Comparison of ENCODE assay signal across 22 cellular contexts in the genomic region with DNA sequence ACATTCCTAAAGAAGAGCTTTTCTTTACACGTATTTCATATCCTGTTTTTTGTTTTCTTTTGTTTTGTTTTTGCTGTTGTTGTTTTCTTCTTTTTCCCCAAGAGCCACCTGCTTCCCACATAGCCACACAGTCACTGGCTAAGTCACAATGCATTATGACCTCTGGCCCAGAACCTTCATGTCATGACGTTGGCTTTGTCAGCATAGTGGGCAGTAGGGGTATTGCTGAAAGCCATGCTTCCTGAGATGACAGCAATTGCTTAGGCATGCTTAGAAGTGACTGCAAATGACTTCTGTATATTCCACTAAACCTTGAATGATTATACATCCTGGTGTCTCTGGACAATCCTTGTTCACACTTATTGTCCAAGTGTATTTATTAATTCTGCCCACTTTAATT.
DNase-seq lines count a peak whose midpoint lies in the region; ATAC-seq and TF ChIP-seq lines count a peak whose summit lies in the region.
"Had no signal": no experiment of that assay in that cellular context is flagged by ENCODE, and none has a peak within 500 bp of the region (broad histone marks: within the 10 kb centered on the region; RNA-seq: fewer than 3 reads in every experiment).

No MANE protein-coding gene starts in this region.

- H3K18ac ChIP-seq in H9 (ENCODE audit: insufficient read length, low read depth, low read length) = no peak overlapping the region
- no peak overlapping the region for H3K18ac ChIP-seq in mesendoderm (ENCODE audit: low read length)

- H2BK20ac ChIP-seq in H9 (ENCODE audit: low read depth, low read length, poor library complexity, severe bottlenecking) = no peak overlapping the region

- H4K20me1 ChIP-seq in H9 (ENCODE audit: control insufficient read depth, insufficient read depth, insufficient read length) = no peaks in the 10 kb centered on the region
- H4K20me1 ChIP-seq in SU-DHL-6 (ENCODE audit: low read depth, low read length) = no peaks in the 10 kb centered on the region

- DNase-seq in H9 (no peak), mesendoderm (peak; percentile 42), SW 1271 (lab: John Stamatoyannopoulos, UW) (no peak)
- DNase-seq: activated CD8-positive, alpha-beta memory T cell treated with anti-CD3 and anti-CD28 coated beads, Interleukin-2, amount 50 U/mL, for 4 hours; activated naive CD4-positive, alpha-beta T cell treated with anti-CD3 and anti-CD28 coated beads, Interleukin-2, amount 50 U/mL, for 16 hours; CD4-positive, alpha-beta T cell; MG63; NCI-H146; NCI-H510A treated with DMSO at 0.1 percent for 48 hours; right lobe of liver; stimulated activated CD4-positive, alpha-beta T cell treated with anti-CD3 and anti-CD28 coated beads, Interleukin-12 subunit alpha, Interleukin-12 subunit beta, amount 100 ng/mL, for 4 hours; stimulated activated CD4-positive, alpha-beta T cell treated with anti-CD3 and anti-CD28 coated beads, Interleukin-4, amount 100 ng/mL, for 24 hours; stimulated activated naive B cell treated with anti-CD40 and anti-IgM and Interleukin-4, amounts not matched to agents 10 μg/mL and 1 μg/mL and 100 μg/mL, for 72 hours had no signal

- no peak overlapping the region for H3K4me3 Mint-ChIP-seq in H9
- H3K4me3 Mint-ChIP-seq: CD4-positive, alpha-beta T cell; neural crest cell; stimulated activated naive B cell treated with anti-CD40 and anti-IgM and Interleukin-4, amounts not matched to agents 10 μg/mL and 1 μg/mL and 100 μg/mL, for 72 hours had no signal

- no peak overlapping the region for H3K9ac ChIP-seq in H9 (ENCODE audit: extremely low read depth, insufficient read length, low read length)
- H3K9ac ChIP-seq in SU-DHL-6 (ENCODE audit: low read length) = no peak overlapping the region
- no peak overlapping the region for H3K9ac ChIP-seq in mesendoderm (ENCODE audit: low read length)

- H3K4me2 ChIP-seq in H9 (ENCODE audit: insufficient read depth, insufficient read length, low read length) (no peak overlapping the region), SU-DHL-6 (ENCODE audit: low read depth, low read length, poor library complexity, severe bottlenecking) (no peak overlapping the region), mesendoderm (ENCODE audit: low read length) (no peak overlapping the region)

- no peak overlapping the region for H3K14ac ChIP-seq in H9 (ENCODE audit: insufficient read depth, low read length)

- peaks cover 7 to 9% of the 10 kb centered on the region in 2 experiments; a peak in 4 of 5 replicates for H3K9me3 Mint-ChIP-seq in H9
- H3K9me3 Mint-ChIP-seq: stimulated activated naive B cell treated with anti-CD40 and anti-IgM and Interleukin-4, amounts not matched to agents 10 μg/mL and 1 μg/mL and 100 μg/mL, for 72 hours had no signal

- H3K9me3 ChIP-seq in H9 (ENCODE audit: control insufficient read depth, low read depth, low read length) (no peaks in the 10 kb centered on the region), SU-DHL-6 (ENCODE audit: insufficient read depth, low read length) (no peaks in the 10 kb centered on the region)
- H3K9me3 ChIP-seq: MG63, right lobe of liver, vagina had no signal

- H3T11ph ChIP-seq in H9 (ENCODE audit: low read length) = no peak overlapping the region

- H2BK12ac ChIP-seq in H9 (ENCODE audit: insufficient read length, low read depth, low read length) = no peak overlapping the region

- no peaks in the 10 kb centered on the region for H3K27me3 Mint-ChIP-seq in H9 (ENCODE audit: low read depth)
- H3K27me3 Mint-ChIP-seq: CD4-positive, alpha-beta T cell; stimulated activated naive B cell treated with anti-CD40 and anti-IgM and Interleukin-4, amounts not matched to agents 10 μg/mL and 1 μg/mL and 100 μg/mL, for 72 hours had no signal

- peaks cover 0 to 6% (median 2%) of the 10 kb centered on the region in 3 experiments; a peak in 4 of 7 replicates for H3K36me3 Mint-ChIP-seq in H9 (ENCODE audit: insufficient read depth in 1 of 3, low read depth in 3 of 3)
- H3K36me3 Mint-ChIP-seq: stimulated activated naive B cell treated with anti-CD40 and anti-IgM and Interleukin-4, amounts not matched to agents 10 μg/mL and 1 μg/mL and 100 μg/mL, for 72 hours had no signal

- H4K5ac ChIP-seq in H9 (ENCODE audit: insufficient read length, low read depth, low read length) = no peak overlapping the region
- H4K5ac ChIP-seq in mesendoderm (ENCODE audit: low read length) = no peak overlapping the region

- no peak overlapping the region for H2BK5ac ChIP-seq in H9 (ENCODE audit: insufficient read length, low read length)
- no peak overlapping the region for H2BK5ac ChIP-seq in mesendoderm (ENCODE audit: low read length)

- H3K23ac ChIP-seq in H9 (ENCODE audit: insufficient read length, low read depth, low read length) (no peak overlapping the region), mesendoderm (ENCODE audit: low read length) (no peak overlapping the region)

- 0 out of 3 replicates have a peak, but pooled peaks have one; percentile 16 for TF ChIP-seq CTCF in GM12872 (IDR thresholded peaks at IDR 0.05; ENCODE audit: insufficient read depth, low read depth, low read length)
- peak; percentile 44; the same call in 2 of the 3 replicates for TF ChIP-seq CTCF in H9 (conservative IDR thresholded peaks at IDR 0.05)
- TF ChIP-seq CTCF in SU-DHL-6 (IDR thresholded peaks at IDR 0.05; ENCODE audit: insufficient read depth, low read length, poor library complexity, severe bottlenecking) = no peak

- H3K79me2 ChIP-seq in H9 (ENCODE audit: insufficient read depth, low read length) = no peaks in the 10 kb centered on the region
- H3K79me2 ChIP-seq in SU-DHL-6 (ENCODE audit: insufficient read depth, low read length) = no peaks in the 10 kb centered on the region
- no peaks in the 10 kb centered on the region for H3K79me2 ChIP-seq in mesendoderm (ENCODE audit: control insufficient read depth, insufficient read depth, low read length)

- H3K27me3 ChIP-seq in H9 (ENCODE audit: insufficient read depth, low read length) (no peaks in the 10 kb centered on the region), SU-DHL-6 (ENCODE audit: low read length) (no peaks in the 10 kb centered on the region), mesendoderm (ENCODE audit: insufficient read depth, low read length, poor library complexity) (no peaks in the 10 kb centered on the region)
- H3K27me3 ChIP-seq: right lobe of liver, vagina had no signal

- no peaks in the 10 kb centered on the region for H3K4me1 Mint-ChIP-seq in H9
- H3K4me1 Mint-ChIP-seq: stimulated activated naive B cell treated with anti-CD40 and anti-IgM and Interleukin-4, amounts not matched to agents 10 μg/mL and 1 μg/mL and 100 μg/mL, for 72 hours had no signal

- H3K27ac Mint-ChIP-seq in H9 = no peak overlapping the region
- H3K27ac Mint-ChIP-seq: CD4-positive, alpha-beta T cell; stimulated activated naive B cell treated with anti-CD40 and anti-IgM and Interleukin-4, amounts not matched to agents 10 μg/mL and 1 μg/mL and 100 μg/mL, for 72 hours had no signal

- H2AFZ ChIP-seq in H9 (ENCODE audit: low read length) (no peak overlapping the region), SU-DHL-6 (ENCODE audit: low read depth, low read length, severe bottlenecking) (peak overlapping the region; percentile 5)

- no peak overlapping the region for H2AK5ac ChIP-seq in H9 (ENCODE audit: insufficient read length, low read length)
- H2AK5ac ChIP-seq in mesendoderm (ENCODE audit: low read length) = no peak overlapping the region

- ATAC-seq in HG02642 (IDR thresholded peaks at IDR 0.05; ENCODE audit: poor library complexity, unreplicated experiment) (no peak), GM21360 (IDR thresholded peaks at IDR 0.05; ENCODE audit: unreplicated experiment) (no peak)
- ATAC-seq: right lobe of liver; stimulated activated naive B cell treated with anti-CD40 and anti-IgM and Interleukin-4, amounts not matched to agents 10 μg/mL and 1 μg/mL and 100 μg/mL, for 72 hours had no signal

- no peaks in the 10 kb centered on the region for H3K9me2 ChIP-seq in SU-DHL-6 (replicated peaks; ENCODE audit: insufficient read depth, low read length)

- H2BK120ac ChIP-seq in H9 (ENCODE audit: low read depth, low read length, poor library complexity, severe bottlenecking) (no peak overlapping the region), mesendoderm (ENCODE audit: low read depth, low read length) (no peak overlapping the region)

- no peaks in the 10 kb centered on the region for H3K4me1 ChIP-seq in H9 (ENCODE audit: insufficient read depth, low read length)
- no peaks in the 10 kb centered on the region for H3K4me1 ChIP-seq in mesendoderm (ENCODE audit: control insufficient read depth, low read depth, low read length)
- H3K4me1 ChIP-seq: right lobe of liver, vagina had no signal

- no peak overlapping the region for H3K4me3 ChIP-seq in SU-DHL-6 (ENCODE audit: insufficient read depth, low read length, poor library complexity, severe bottlenecking)
- H3K4me3 ChIP-seq in mesendoderm (ENCODE audit: low read length) = no peak overlapping the region
- H3K4me3 ChIP-seq: coronary artery, lung, MG63, right lobe of liver, SK-N-MC, vagina had no signal

- no peak overlapping the region for H2BK15ac ChIP-seq in H9 (ENCODE audit: low read depth, low read length)
- H2BK15ac ChIP-seq in mesendoderm (replicated peaks; ENCODE audit: low read depth) = no peak overlapping the region

- H3K36me3 ChIP-seq in SU-DHL-6 (ENCODE audit: low read length) (no peaks in the 10 kb centered on the region), mesendoderm (ENCODE audit: control insufficient read depth, insufficient read depth, low read length) (no peaks in the 10 kb centered on the region)
- H3K36me3 ChIP-seq: MG63, right lobe of liver, vagina had no signal

- no peak overlapping the region for H4K91ac ChIP-seq in H9 (ENCODE audit: insufficient read length, low read depth, low read length)

- H3K79me1 ChIP-seq in H9 (ENCODE audit: insufficient read depth, low read depth, low read length, poor library complexity, severe bottlenecking) (no peaks in the 10 kb centered on the region), mesendoderm (ENCODE audit: low read length) (no peaks in the 10 kb centered on the region)

- H3K23me2 ChIP-seq in H9 (ENCODE audit: insufficient read length, low read depth, low read length, poor library complexity, severe bottlenecking) = no peaks in the 10 kb centered on the region

- H3F3A ChIP-seq in SU-DHL-6 (ENCODE audit: insufficient read depth) = no peaks in the 10 kb centered on the region

- no CpG with 5 or more reads among the region's 2 CpGs for WGBS in H9 (ENCODE audit: extremely low coverage, insufficient read length, low lambda C conversion rate)
- no CpG with 5 or more reads among the region's 2 CpGs for WGBS in mesendoderm (ENCODE audit: extremely low coverage, insufficient coverage, low lambda C conversion rate)

- no peak overlapping the region for H3K27ac ChIP-seq in H9 (ENCODE audit: insufficient read length, low read depth, low read length)
- no peak overlapping the region for H3K27ac ChIP-seq in SU-DHL-6 (ENCODE audit: low read depth, low read length)
- H3K27ac ChIP-seq in mesendoderm (ENCODE audit: low read depth, low read length) = no peak overlapping the region
- H3K27ac ChIP-seq: coronary artery, right lobe of liver, SK-N-MC, vagina had no signal

- H3K56ac ChIP-seq in H9 (ENCODE audit: insufficient read length, low read depth, low read length) (no peak overlapping the region), mesendoderm (ENCODE audit: low read length) (no peak overlapping the region)

- H3K4ac ChIP-seq in H9 (ENCODE audit: low read depth, low read length) (no peak overlapping the region), mesendoderm (ENCODE audit: low read depth, low read length) (no peak overlapping the region)

- H4K8ac ChIP-seq in H9 (replicated peaks; ENCODE audit: insufficient read length, low read depth, low read length) (no peak overlapping the region), mesendoderm (ENCODE audit: low read depth, low read length) (no peak overlapping the region)
